9 cellular contexts compared by ENCODE assay signal in genomic region chr5:74257645-74258328, GRCh38.
DNase-seq lines count a peak whose midpoint lies in the region; ATAC-seq lines count a peak whose summit lies in the region.
"Had no signal": no experiment of that assay in that cellular context is flagged by ENCODE, and none has a peak within 500 bp of the region (broad histone marks: within the 10 kb centered on the region; RNA-seq: fewer than 3 reads in every experiment).

No MANE protein-coding gene starts in this region.

- no peaks in the 10 kb centered on the region for H3K36me3 Mint-ChIP-seq in activated CD4-positive, alpha-beta T cell treated with anti-CD3 and anti-CD28 coated beads, Interleukin-2, amount 10 ng/mL, durations not matched to agents 24 days and 14 days (ENCODE audit: low read depth)

- no peak overlapping the region for H3K4me3 Mint-ChIP-seq in activated CD4-positive, alpha-beta T cell treated with anti-CD3 and anti-CD28 coated beads, Interleukin-2, amount 10 ng/mL, durations not matched to agents 24 days and 14 days

- H3K9ac ChIP-seq in adipocyte (ENCODE audit: low read length): peak overlapping the region; percentile 54

- H3K27ac Mint-ChIP-seq in activated CD4-positive, alpha-beta T cell treated with anti-CD3 and anti-CD28 coated beads, Interleukin-2, amount 10 ng/mL, durations not matched to agents 24 days and 14 days: no peak overlapping the region

- intact Hi-C loops in activated CD4-positive, alpha-beta T cell treated with anti-CD3 and anti-CD28 coated beads, Interleukin-2, amount 10 ng/mL, durations not matched to agents 24 days and 14 days (cut with micrococcal nuclease): no loop called here

- peak; percentile 41 for ATAC-seq in HG02981 (IDR thresholded peaks at IDR 0.05; ENCODE audit: unreplicated experiment)

- no peaks in the 10 kb centered on the region for H3K36me3 ChIP-seq in adipocyte (ENCODE audit: control insufficient read depth, insufficient read depth, low read length, severe bottlenecking)
- H3K36me3 ChIP-seq: cardiac muscle cell had no signal

- H3K27me3 Mint-ChIP-seq in activated CD4-positive, alpha-beta T cell treated with anti-CD3 and anti-CD28 coated beads, Interleukin-2, amount 10 ng/mL, durations not matched to agents 24 days and 14 days: peaks cover 4% of the 10 kb centered on the region

- no peaks in the 10 kb centered on the region for H3K4me1 Mint-ChIP-seq in activated CD4-positive, alpha-beta T cell treated with anti-CD3 and anti-CD28 coated beads, Interleukin-2, amount 10 ng/mL, durations not matched to agents 24 days and 14 days

- peak overlapping the region; percentile 3 for H3K4me3 ChIP-seq in adipocyte (ENCODE audit: low read length)
- H3K4me3 ChIP-seq: cardiac muscle cell had no signal

- no peaks in the 10 kb centered on the region for H3K27me3 ChIP-seq in adipocyte (replicated peaks; ENCODE audit: control insufficient read depth, insufficient read depth, low read length)
- H3K27me3 ChIP-seq: cardiac muscle cell had no signal

- DNase-seq in AML-193 (lab: John Stamatoyannopoulos, UW) (peak; percentile 67 to 76), adipocyte (ENCODE audit: low read depth) (no peak), left kidney (ENCODE audit: low read depth, low spot score) (peak; percentile 96), mesenteric fat pad (ENCODE audit: low spot score) (no peak), GOT3 (lab: John Stamatoyannopoulos, UW) (no peak), hepatic stellate cell (ENCODE audit: low spot score) (no peak)
- no peak for DNase-seq in activated CD4-positive, alpha-beta T cell treated with anti-CD3 and anti-CD28 coated beads, Interleukin-2, amount 10 ng/mL, durations not matched to agents 24 days and 14 days

- H3K4me1 ChIP-seq in adipocyte (ENCODE audit: control insufficient read depth, insufficient read depth, low read length): peaks cover 19% of the 10 kb centered on the region

- H3K9me3 ChIP-seq in adipocyte (ENCODE audit: control insufficient read depth, low read length): no peaks in the 10 kb centered on the region

- H3K9me3 Mint-ChIP-seq in activated CD4-positive, alpha-beta T cell treated with anti-CD3 and anti-CD28 coated beads, Interleukin-2, amount 10 ng/mL, durations not matched to agents 24 days and 14 days: no peaks in the 10 kb centered on the region

Comparison
In these comparisons a context has a peak if more than half of its experiments do, and no peak if none do; other contexts are left out.
1. DNase-seq: peak in AML-193 (2 of 2) and left kidney (single experiment); none in adipocyte (single experiment), mesenteric fat pad (single experiment), GOT3 (single experiment), hepatic stellate cell (single experiment) and activated CD4-positive, alpha-beta T cell treated with anti-CD3 and anti-CD28 coated beads, Interleukin-2, amount 10 ng/mL, durations not matched to agents 24 days and 14 days (single experiment).